32 cellular contexts compared by ENCODE assay signal in the genomic region with DNA sequence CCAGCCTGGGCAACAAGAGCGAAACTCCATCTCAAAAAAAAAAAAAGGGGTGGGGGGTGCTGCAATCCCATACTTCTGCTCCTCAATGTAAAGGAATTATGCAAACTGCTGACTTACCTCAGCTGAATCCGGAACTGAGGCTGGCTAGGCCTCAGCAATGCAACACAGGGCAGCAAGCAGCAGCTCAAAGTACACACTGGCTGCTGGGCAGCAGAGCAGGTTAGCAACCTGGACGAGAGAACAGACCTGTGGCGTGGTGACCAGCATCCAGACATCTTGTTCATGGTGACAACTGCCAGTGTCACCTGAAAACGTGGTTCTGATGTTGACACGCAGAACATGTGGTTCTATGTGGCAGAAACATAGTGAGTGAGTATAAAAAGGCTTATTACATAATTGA.
"Had no signal": no experiment of that assay in that cellular context is flagged by ENCODE, and none has a peak within 500 bp of the region (broad histone marks: within the 10 kb centered on the region; RNA-seq: fewer than 3 reads in every experiment).

No MANE protein-coding gene starts in this region.

- H3K79me2 ChIP-seq: parathyroid adenoma had no signal

- H3K27ac Mint-ChIP-seq: naive B cell; naive thymus-derived CD8-positive, alpha-beta T cell; natural killer cell treated with Interleukin-12 subunit alpha and Interleukin-12 subunit beta and Interleukin-15 and Interleukin-18, amount 100 ng/mL, for 72 hours; nephron progenitor cell; progenitor cell of endocrine pancreas; stimulated activated memory B cell treated with anti-CD40 and anti-IgM and Interleukin-4, amounts not matched to agents 10 μg/mL and 1 μg/mL and 100 μg/mL, for 72 hours; stimulated activated naive CD8-positive, alpha-beta T cell treated with anti-CD3 and anti-CD28 coated beads, Interleukin-15, amount 100 ng/mL, for 72 hours had no signal

- H3K9ac ChIP-seq: parathyroid adenoma had no signal

- H3K4me3 ChIP-seq: ovary, psoas muscle, skin epidermis, smooth muscle cell, spleen, thoracic aorta, thyroid gland, tibial nerve, upper lobe of left lung, uterus had no signal

- H3K4me3 Mint-ChIP-seq: naive B cell; naive thymus-derived CD8-positive, alpha-beta T cell; natural killer cell treated with Interleukin-12 subunit alpha and Interleukin-12 subunit beta and Interleukin-15 and Interleukin-18, amount 100 ng/mL, for 72 hours; nephron progenitor cell; neural crest cell; stimulated activated memory B cell treated with anti-CD40 and anti-IgM and Interleukin-4, amounts not matched to agents 10 μg/mL and 1 μg/mL and 100 μg/mL, for 72 hours; stimulated activated naive CD8-positive, alpha-beta T cell treated with anti-CD3 and anti-CD28 coated beads, Interleukin-15, amount 100 ng/mL, for 72 hours had no signal

- H3K36me3 ChIP-seq: neutrophil, ovary, thyroid gland, uterus had no signal

- H3K27me3 ChIP-seq: neutrophil, ovary, spleen, thyroid gland, tibial nerve, upper lobe of left lung, uterus had no signal

- ATAC-seq: naive thymus-derived CD8-positive, alpha-beta T cell; natural killer cell treated with Interleukin-12 subunit alpha and Interleukin-12 subunit beta and Interleukin-15 and Interleukin-18, amount 100 ng/mL, for 72 hours; psoas muscle; right cardiac atrium; sciatic nerve; stimulated activated memory B cell treated with anti-CD40 and anti-IgM and Interleukin-4, amounts not matched to agents 10 μg/mL and 1 μg/mL and 100 μg/mL, for 72 hours; stimulated activated naive CD8-positive, alpha-beta T cell treated with anti-CD3 and anti-CD28 coated beads, Interleukin-15, amount 100 ng/mL, for 72 hours; stimulated activated naive CD8-positive, alpha-beta T cell treated with anti-CD3 and anti-CD28 coated beads, Interleukin-15, Interleukin-2, amounts not matched to agents 100 U/mL and 50 U/mL, for 24 hours had no signal

- H3K4me2 ChIP-seq: smooth muscle cell had no signal

- H3K4me1 ChIP-seq: parathyroid adenoma, psoas muscle, spleen, thyroid gland, tibial nerve, upper lobe of left lung, uterus had no signal

- H3K27me3 Mint-ChIP-seq: naive B cell; naive thymus-derived CD8-positive, alpha-beta T cell; natural killer cell treated with Interleukin-12 subunit alpha and Interleukin-12 subunit beta and Interleukin-15 and Interleukin-18, amount 100 ng/mL, for 72 hours; progenitor cell of endocrine pancreas; stimulated activated memory B cell treated with anti-CD40 and anti-IgM and Interleukin-4, amounts not matched to agents 10 μg/mL and 1 μg/mL and 100 μg/mL, for 72 hours; stimulated activated naive CD8-positive, alpha-beta T cell treated with anti-CD3 and anti-CD28 coated beads, Interleukin-15, amount 100 ng/mL, for 72 hours had no signal

- H3K4me1 Mint-ChIP-seq: naive B cell; nephron progenitor cell; neural crest cell; stimulated activated memory B cell treated with anti-CD40 and anti-IgM and Interleukin-4, amounts not matched to agents 10 μg/mL and 1 μg/mL and 100 μg/mL, for 72 hours; stimulated activated naive CD8-positive, alpha-beta T cell treated with anti-CD3 and anti-CD28 coated beads, Interleukin-15, amount 100 ng/mL, for 72 hours had no signal

- H3K27ac ChIP-seq: neutrophil, ovary, parathyroid adenoma, psoas muscle, skin epidermis, spleen, thoracic aorta, thyroid gland, tibial nerve, upper lobe of left lung, uterus had no signal

- H2AFZ ChIP-seq: parathyroid adenoma had no signal

- DNase-seq: naive B cell; naive thymus-derived CD8-positive, alpha-beta T cell; nephron progenitor cell; nucleus accumbens; ovary; posterior cingulate gyrus; psoas muscle; right cardiac atrium; spleen; stimulated activated CD4-positive, alpha-beta T cell treated with anti-CD3 and anti-CD28 coated beads, Interleukin-12 subunit alpha, Interleukin-12 subunit beta, amount 100 ng/mL, for 4 hours; stimulated activated CD4-positive, alpha-beta T cell treated with anti-CD3 and anti-CD28 coated beads, Interleukin-1b, Interleukin-23, amount 100 ng/mL, for 48 hours; stimulated activated CD4-positive, alpha-beta T cell treated with anti-CD3 and anti-CD28 coated beads, Interleukin-4, amount 100 ng/mL, for 1 hour; stimulated activated CD4-positive, alpha-beta T cell treated with anti-CD3 and anti-CD28 coated beads, Interleukin-4, amount 100 ng/mL, for 4 hours; stimulated activated CD8-positive, alpha-beta memory T cell treated with anti-CD3 and anti-CD28 coated beads, Interleukin-4, amount 100 ng/mL, for 48 hours; stimulated activated naive CD4-positive, alpha-beta T cell; stimulated activated naive CD8-positive, alpha-beta T cell treated with anti-CD3 and anti-CD28 coated beads, Interleukin-15, amount 100 ng/mL, for 72 hours; stimulated activated naive CD8-positive, alpha-beta T cell treated with anti-CD3 and anti-CD28 coated beads, Interleukin-15, Interleukin-2, amounts not matched to agents 100 U/mL and 50 U/mL, for 24 hours; thyroid gland; trophoblast cell; upper lobe of left lung; uterus had no signal
